Comparison of ENCODE assay signal across 9 cellular contexts in the genomic region with DNA sequence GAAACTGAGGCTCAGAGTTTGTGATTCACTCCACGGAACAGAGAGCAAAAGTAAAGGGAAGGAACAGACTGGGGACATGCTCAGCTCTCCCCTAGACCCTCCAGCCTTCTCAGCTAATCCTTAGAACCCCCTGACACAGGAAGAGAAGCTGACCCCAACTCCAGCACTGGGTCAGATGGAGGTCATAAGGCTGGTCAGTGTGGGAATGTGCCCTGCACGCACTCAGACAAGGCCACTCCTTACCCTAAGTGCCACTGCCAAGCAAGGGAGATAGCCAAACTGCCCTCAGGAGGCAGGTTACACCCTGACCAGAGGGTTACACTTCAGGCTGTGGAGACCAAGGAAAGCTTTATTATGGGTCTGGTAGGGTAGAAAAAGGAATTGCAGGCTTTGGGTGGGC. TPM values are rescaled to one million over a fixed set of nuclear protein-coding genes. Genes with fewer than 3 reads are reported as not detected.
DNase-seq lines count a peak whose midpoint lies in the region; ATAC-seq and TF ChIP-seq lines count a peak whose summit lies in the region.
"Had no signal": no experiment of that assay in that cellular context is flagged by ENCODE, and none has a peak within 500 bp of the region (broad histone marks: within the 10 kb centered on the region; RNA-seq: fewer than 3 reads in every experiment).

No MANE protein-coding gene starts in this region.

- intact Hi-C loops in Right ventricle myocardium inferior (cut with DNase I), result no loop called here
- intact Hi-C loops in left cardiac atrium (cut with DNase I), result no loop called here
- intact Hi-C loops in upper lobe of right lung (cut with DNase I), result no loop called here

- ATAC-seq in Right ventricle myocardium inferior (no peak), left cardiac atrium (no peak), upper lobe of right lung (no peak)

- TF ChIP-seq RAD21 in liver (IDR thresholded peaks at IDR 0.05), result no peak

- H3K4me3 ChIP-seq in astrocyte of the spinal cord (ENCODE audit: low read depth, low read length), result peak overlapping the region; percentile 100
- peak overlapping the region; percentile 9 to 94 (median 52) for H3K4me3 ChIP-seq in liver (ENCODE audit: low read depth in 1 of 3, low read length in 3 of 3)
- peak overlapping the region; percentile 92 for H3K4me3 ChIP-seq in upper lobe of right lung

- H3K4me1 ChIP-seq in liver (ENCODE audit: control insufficient read depth in 4 of 4, insufficient read depth in 4 of 4, low read length in 3 of 4) (peaks cover 4 to 18% (median 13%) of the 10 kb centered on the region in 4 donors), upper lobe of right lung (peaks cover 11% of the 10 kb centered on the region)

- TF ChIP-seq CTCF in astrocyte of the spinal cord (IDR thresholded peaks at IDR 0.05; ENCODE audit: low read depth, low read length) (no peak), liver (IDR thresholded peaks at IDR 0.05; ENCODE audit: low read depth, low read length, missing input control) (no peak), upper lobe of right lung (IDR thresholded peaks at IDR 0.05) (no peak)

- H3K27me3 ChIP-seq in liver (ENCODE audit: control insufficient read depth in 4 of 4, insufficient read depth in 4 of 4, low read length in 3 of 4), result no peaks in the 10 kb centered on the region
- no peaks in the 10 kb centered on the region for H3K27me3 ChIP-seq in upper lobe of right lung

- 73% methylated on average over 2 of the region's 2 CpGs for WGBS in liver

- H3K36me3 ChIP-seq in liver (ENCODE audit: control insufficient read depth in 4 of 4, insufficient read depth in 3 of 4, low read depth in 1 of 4, low read length in 3 of 4) (peaks cover 3 to 20% (median 13%) of the 10 kb centered on the region in 4 donors), upper lobe of right lung (peaks cover 39% of the 10 kb centered on the region)

- in situ Hi-C loops in astrocyte of the spinal cord (cut with HindIII; ENCODE audit: low sequenced_read_pairs), result no loop called here

- DNase-seq in Right ventricle myocardium inferior (ENCODE audit: missing footprints), result peak; percentile 6
- no peak for DNase-seq in left cardiac atrium
- DNase-seq in astrocyte of the spinal cord (ENCODE audit: low read depth, low spot score), result no peak
- DNase-seq in upper lobe of right lung, result no peak
- DNase-seq in EL, result no peak
- no peak for DNase-seq in kidney glomerular epithelial cell (lab: John Stamatoyannopoulos, UW)
- DNase-seq in GDM1 (lab: John Stamatoyannopoulos, UW), result no peak

- H3K9ac ChIP-seq in liver (ENCODE audit: low read depth in 1 of 2, low read length in 2 of 2), result peak overlapping the region; percentile 97 to 99

- H3K27ac ChIP-seq in liver (ENCODE audit: low read depth in 1 of 2, low read length in 2 of 2), result peak overlapping the region in 1 of 2 donors; percentile 83
- peak overlapping the region; percentile 91 for H3K27ac ChIP-seq in upper lobe of right lung

- no peaks in the 10 kb centered on the region for H3K9me3 ChIP-seq in liver (ENCODE audit: control insufficient read depth in 4 of 4, low read length in 3 of 4)
- H3K9me3 ChIP-seq in upper lobe of right lung, result no peaks in the 10 kb centered on the region
- H3K9me3 ChIP-seq: neutrophil had no signal

TF ChIP-seq in liver, 16 proteins besides CTCF, POLR2A, EP300 and RAD21:
- TF ChIP-seq NR2F2 (IDR thresholded peaks at IDR 0.05), result no peak
- no peak for TF ChIP-seq YY1 (IDR thresholded peaks at IDR 0.05)
- no peak for TF ChIP-seq ZBTB33 (IDR thresholded peaks at IDR 0.05)
- TF ChIP-seq SP1 (IDR thresholded peaks at IDR 0.05), result no peak
- TF ChIP-seq FOXA2 (IDR thresholded peaks at IDR 0.05), result no peak
- TF ChIP-seq GABPA (IDR thresholded peaks at IDR 0.05 in 1 of 2, conservative IDR thresholded peaks at IDR 0.05 in 1 of 2), result no peak
- TF ChIP-seq, protein P1, sequence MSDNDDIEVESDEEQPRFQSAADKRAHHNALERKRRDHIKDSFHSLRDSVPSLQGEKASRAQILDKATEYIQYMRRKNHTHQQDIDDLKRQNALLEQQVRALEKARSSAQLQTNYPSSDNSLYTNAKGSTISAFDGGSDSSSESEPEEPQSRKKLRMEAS (IDR thresholded peaks at IDR 0.05), result no peak
- no peak for TF ChIP-seq RXRA (IDR thresholded peaks at IDR 0.05)
- no peak for TF ChIP-seq EGR1 (IDR thresholded peaks at IDR 0.05; ENCODE audit: low read depth in 2 of 2)
- TF ChIP-seq TAF1 (conservative IDR thresholded peaks at IDR 0.05), result no peak
TF ChIP-seq in liver: peak in this region for 0.

RNA-seq across cellular contexts. Expression of gene RPL29, which starts 1.2 kb away (rescaled TPM):
- 677 TPM for total RNA-seq in Right ventricle myocardium inferior
- 100 to 1,000 TPM; 586 to 682 TPM for total RNA-seq in left cardiac atrium
- 100 to 1,000 TPM; 292 to 358 TPM for total RNA-seq in liver
- polyA plus RNA-seq in liver, result 100 to 1,000 TPM; 418 to 789 TPM
- total RNA-seq in upper lobe of right lung, result 810 TPM

RNA-seq across cellular contexts. Expression of gene ACY1, which starts 11.2 kb away (rescaled TPM):
- total RNA-seq in Right ventricle myocardium inferior (32.3 TPM), left cardiac atrium (10 to 100 TPM; 21.8 to 24.8 TPM), liver (100 to 1,000 TPM in 1 of 2 donors, 10 to 100 TPM in 1; 69.5 to 241 TPM), upper lobe of right lung (26.5 TPM)
- polyA plus RNA-seq in liver, result 100 to 1,000 TPM; 234 to 274 TPM

RNA-seq across cellular contexts. Expression of gene ABHD14A, which starts 19.7 kb away (rescaled TPM):
- 31.5 TPM for total RNA-seq in Right ventricle myocardium inferior
- 10 to 100 TPM; 18.1 to 18.3 TPM for total RNA-seq in left cardiac atrium
- 10 to 100 TPM in 1 of 2 donors, 1 to 10 TPM in 1; 8.2 to 10.5 TPM for total RNA-seq in liver
- 10 to 100 TPM; 16.3 to 19.9 TPM for polyA plus RNA-seq in liver
- 17.9 TPM for total RNA-seq in upper lobe of right lung

RNA-seq across cellular contexts. Expression of gene ABHD14B, which starts 20.7 kb away (rescaled TPM):
- total RNA-seq in Right ventricle myocardium inferior (13.8 TPM), left cardiac atrium (10 to 100 TPM; 22.0 to 22.1 TPM), liver (10 to 100 TPM; 24.3 to 43.3 TPM), upper lobe of right lung (55.9 TPM)
- 100 to 1,000 TPM in 1 of 2 donors, 10 to 100 TPM in 1; 90.6 to 127 TPM for polyA plus RNA-seq in liver

RNA-seq across cellular contexts. Expression of gene PCBP4, which starts 27.3 kb away (rescaled TPM):
- 79.8 TPM for total RNA-seq in Right ventricle myocardium inferior
- 10 to 100 TPM; 49.1 to 68.3 TPM for total RNA-seq in left cardiac atrium
- 1 to 10 TPM; 4.0 to 4.9 TPM for total RNA-seq in liver
- 1 to 10 TPM; 2.7 to 7.9 TPM for polyA plus RNA-seq in liver
- total RNA-seq in upper lobe of right lung, result 37.1 TPM
